10 cellular contexts compared by ENCODE assay signal in the genomic region with DNA sequence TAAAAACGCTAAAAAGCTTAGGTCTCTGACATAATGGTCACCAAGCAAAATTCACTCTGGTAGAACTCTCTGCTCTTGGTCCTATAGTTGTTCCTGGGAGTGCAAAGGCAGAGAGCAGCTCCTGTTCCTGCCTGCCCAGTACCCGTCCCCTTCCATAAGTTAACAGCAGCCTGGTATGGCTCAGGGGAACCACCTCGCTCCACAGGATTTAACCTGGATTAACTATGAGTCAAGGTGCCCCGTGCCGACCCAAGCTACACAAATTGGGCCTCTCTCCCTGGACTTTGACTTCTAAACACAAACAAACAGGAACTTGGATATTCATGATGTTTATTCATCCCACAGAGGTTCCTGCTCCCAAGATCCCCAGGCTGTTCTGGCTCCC. TPM values are rescaled to one million over a fixed set of nuclear protein-coding genes. Genes with fewer than 3 reads are reported as not detected.
A peak's percentile ranks its signal among the peaks of the same experiment; 100 is the strongest.
DNase-seq lines count a peak whose midpoint lies in the region; ATAC-seq and TF ChIP-seq lines count a peak whose summit lies in the region.
"Had no signal": no experiment of that assay in that cellular context is flagged by ENCODE, and none has a peak within 500 bp of the region (broad histone marks: within the 10 kb centered on the region; RNA-seq: fewer than 3 reads in every experiment).

No MANE protein-coding gene starts in this region.

- no peak overlapping the region for H3K4me3 Mint-ChIP-seq in activated T-cell treated with anti-CD3 and anti-CD28 coated beads, Interleukin-2, amount 50 U/mL, for 72 hours
- no peak overlapping the region for H3K4me3 Mint-ChIP-seq in activated T-cell treated with anti-CD3 and anti-CD28 coated beads, Interleukin-2, amount 50 U/mL, for 4 hours
- H3K4me3 Mint-ChIP-seq: B cell had no signal

- no peaks in the 10 kb centered on the region for H3K9me3 ChIP-seq in muscle layer of duodenum (ENCODE audit: control insufficient read depth in 1 of 2, low read length in 2 of 2)
- no peaks in the 10 kb centered on the region for H3K9me3 ChIP-seq in upper lobe of right lung

- H3K27me3 ChIP-seq in muscle layer of duodenum (ENCODE audit: low read depth, low read length) (no peaks in the 10 kb centered on the region), upper lobe of right lung (no peaks in the 10 kb centered on the region)

- H3K9me3 Mint-ChIP-seq in activated T-cell treated with anti-CD3 and anti-CD28 coated beads, Interleukin-2, amount 50 U/mL, for 72 hours = no peaks in the 10 kb centered on the region
- no peaks in the 10 kb centered on the region for H3K9me3 Mint-ChIP-seq in activated T-cell treated with anti-CD3 and anti-CD28 coated beads, Interleukin-2, amount 50 U/mL, for 4 hours

- no peak for ATAC-seq in activated T-cell treated with anti-CD3 and anti-CD28 coated beads, Interleukin-2, amount 50 U/mL, for 72 hours (replicated peaks in 1 of 2)
- ATAC-seq in activated T-cell treated with anti-CD3 and anti-CD28 coated beads, Interleukin-2, amount 50 U/mL, for 4 hours = no peak
- ATAC-seq in upper lobe of right lung = peak; percentile 30

- intact Hi-C loops in upper lobe of right lung (cut with DNase I) = no loop called here

- H3K4me1 Mint-ChIP-seq in activated T-cell treated with anti-CD3 and anti-CD28 coated beads, Interleukin-2, amount 50 U/mL, for 72 hours (ENCODE audit: low read depth) = peaks cover 8% of the 10 kb centered on the region
- peaks cover 6% of the 10 kb centered on the region for H3K4me1 Mint-ChIP-seq in activated T-cell treated with anti-CD3 and anti-CD28 coated beads, Interleukin-2, amount 50 U/mL, for 4 hours (ENCODE audit: low read depth)

- no peak for TF ChIP-seq CTCF in epithelial cell of esophagus (IDR thresholded peaks at IDR 0.05; ENCODE audit: insufficient read depth, low read depth, low read length, missing control alignments)
- no peak for TF ChIP-seq CTCF in upper lobe of right lung (IDR thresholded peaks at IDR 0.05)

- DNase-seq in activated T-cell treated with anti-CD3 and anti-CD28 coated beads, Interleukin-2, amount 50 U/mL, for 72 hours = no peak
- DNase-seq in activated T-cell treated with anti-CD3 and anti-CD28 coated beads, Interleukin-2, amount 50 U/mL, for 4 hours = no peak
- peak; percentile 86 for DNase-seq in epithelial cell of esophagus (ENCODE audit: low read depth)
- DNase-seq in upper lobe of right lung = no peak
- DNase-seq in ACHN = no peak
- DNase-seq in SK-N-DZ (ENCODE audit: low spot score) = no peak
- DNase-seq in HPDE6-E6E7 (ENCODE audit: extremely low spot score) = no peak
- DNase-seq: NCI-H69 had no signal

- in situ Hi-C loops in ACHN (cut with HindIII; ENCODE audit: low pct_ligation_motif_present, low pct_unique_long_range_greater_than_20kb, low sequenced_read_pairs) = no loop called here

- peaks cover 0 to 12% of the 10 kb centered on the region in 2 donors for H3K36me3 Mint-ChIP-seq in activated T-cell treated with anti-CD3 and anti-CD28 coated beads, Interleukin-2, amount 50 U/mL, for 72 hours (ENCODE audit: insufficient read depth in 2 of 2)
- peaks cover 23% of the 10 kb centered on the region for H3K36me3 Mint-ChIP-seq in activated T-cell treated with anti-CD3 and anti-CD28 coated beads, Interleukin-2, amount 50 U/mL, for 4 hours (ENCODE audit: insufficient read depth)

- no peaks in the 10 kb centered on the region for H3K27me3 Mint-ChIP-seq in activated T-cell treated with anti-CD3 and anti-CD28 coated beads, Interleukin-2, amount 50 U/mL, for 72 hours (ENCODE audit: low read depth)
- H3K27me3 Mint-ChIP-seq in activated T-cell treated with anti-CD3 and anti-CD28 coated beads, Interleukin-2, amount 50 U/mL, for 4 hours (ENCODE audit: low read depth) = no peaks in the 10 kb centered on the region
- H3K27me3 Mint-ChIP-seq: B cell had no signal

- H3K4me1 ChIP-seq in muscle layer of duodenum (ENCODE audit: control insufficient read depth in 1 of 2, insufficient read depth in 2 of 2, low read length in 2 of 2) (peaks cover 6 to 11% of the 10 kb centered on the region in 2 donors), upper lobe of right lung (peaks cover 6% of the 10 kb centered on the region)

- peak overlapping the region; percentile 92 for H3K27ac Mint-ChIP-seq in activated T-cell treated with anti-CD3 and anti-CD28 coated beads, Interleukin-2, amount 50 U/mL, for 72 hours
- H3K27ac Mint-ChIP-seq: B cell had no signal

- H3K27ac ChIP-seq in muscle layer of duodenum (ENCODE audit: low read length) = peak overlapping the region; percentile 88
- H3K27ac ChIP-seq in upper lobe of right lung = peak overlapping the region; percentile 47

- H3K36me3 ChIP-seq in muscle layer of duodenum (ENCODE audit: control insufficient read depth in 1 of 2, insufficient read depth in 2 of 2, low read length in 2 of 2) = peaks cover 9 to 22% of the 10 kb centered on the region in 2 donors
- H3K36me3 ChIP-seq in upper lobe of right lung = peaks cover 28% of the 10 kb centered on the region

- H3K4me3 ChIP-seq in epithelial cell of esophagus (ENCODE audit: low read length) (peak overlapping the region; percentile 20), muscle layer of duodenum (ENCODE audit: low read depth in 1 of 2, low read length in 2 of 2) (no peak overlapping the region), upper lobe of right lung (no peak overlapping the region)

RNA-seq across cellular contexts. Expression of gene SCAP, which starts 32.1 kb away (rescaled TPM):
- 10 to 100 TPM; 57.3 to 60.4 TPM for total RNA-seq in activated T-cell treated with anti-CD3 and anti-CD28 coated beads, Interleukin-2, amount 50 U/mL, for 72 hours
- 10 to 100 TPM; 71.8 to 91.5 (median 90.1) TPM for total RNA-seq in activated T-cell treated with anti-CD3 and anti-CD28 coated beads, Interleukin-2, amount 50 U/mL, for 4 hours
- total RNA-seq in upper lobe of right lung = 66.5 TPM
- polyA plus RNA-seq in SK-N-DZ (2014; cell fraction: cytosol; rRNA removed) = 49.2 and 50.0 TPM in 2 replicates
- 65.9 and 93.0 TPM in 2 replicates for polyA plus RNA-seq in SK-N-DZ (2014; cell fraction: nucleus; rRNA removed)
